17 cellular contexts compared by ENCODE assay signal in the genomic region with DNA sequence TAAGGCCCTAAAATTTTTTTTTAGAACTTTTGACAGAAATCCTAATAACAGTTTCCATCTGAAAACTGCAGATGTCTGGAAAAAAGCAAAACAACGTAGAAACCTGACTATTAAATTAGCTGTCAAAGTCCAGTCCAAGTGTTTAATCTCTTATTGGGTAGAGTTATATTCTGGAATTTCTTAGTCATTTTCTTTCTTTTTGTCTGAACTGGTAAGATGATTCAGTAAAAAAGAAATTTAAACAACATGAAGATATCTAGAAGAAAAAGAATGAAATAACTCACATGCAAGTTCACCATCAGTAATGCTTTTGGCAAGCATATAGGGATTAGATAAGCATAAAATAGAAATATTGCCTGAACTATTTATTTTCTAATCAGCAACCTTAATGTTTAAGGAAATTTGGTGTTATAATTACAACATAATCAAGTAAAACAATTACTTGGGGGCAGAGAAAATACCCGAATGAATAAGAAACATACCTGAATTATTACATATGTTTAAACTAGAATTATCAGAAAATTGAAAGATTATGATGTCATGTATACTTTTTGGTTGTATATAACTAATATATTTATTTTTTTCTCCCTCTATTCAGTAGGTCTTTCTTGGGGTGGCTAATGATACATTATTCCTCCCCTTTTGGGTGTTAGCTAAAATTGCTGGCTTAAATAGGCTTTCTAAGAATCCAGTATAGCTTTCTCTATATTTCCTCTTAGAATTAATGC.
DNase-seq lines count a peak whose midpoint lies in the region; TF ChIP-seq lines count a peak whose summit lies in the region.
"Had no signal": no experiment of that assay in that cellular context is flagged by ENCODE, and none has a peak within 500 bp of the region (broad histone marks: within the 10 kb centered on the region; RNA-seq: fewer than 3 reads in every experiment).

No MANE protein-coding gene starts in this region.

- DNase-seq in GM04503 (ENCODE audit: low read depth) (peak; percentile 12), amniotic epithelial cell (ENCODE audit: low read depth) (peak; percentile 66), fibroblast of pulmonary artery (ENCODE audit: low read depth) (peak; percentile 13), stromal cell of bone marrow (ENCODE audit: low read depth) (peak; percentile 12), hippocampal formation (lab: John Stamatoyannopoulos, UW) (no peak), GM13977 (ENCODE audit: low spot score) (no peak), NCI-H510A (lab: John Stamatoyannopoulos, UW) (no peak)
- DNase-seq: CD4-positive, CD25-positive, alpha-beta regulatory T cell; KG1; MM.1S; NCI-H2029; NCI-H446 treated with DMSO at 0.1 percent for 48 hours; NCI-H526 treated with DMSO at 0.1 percent for 48 hours; PC-9; SJCRH30 had no signal

- TF ChIP-seq CTCF in fibroblast of pulmonary artery (IDR thresholded peaks at IDR 0.05; ENCODE audit: low read length, missing control alignments): no peak
- TF ChIP-seq CTCF in GM13977 (IDR thresholded peaks at IDR 0.05; ENCODE audit: extremely low read depth, insufficient read depth, missing control alignments): no peak

- H3K4me3 ChIP-seq in fibroblast of pulmonary artery (replicated peaks; ENCODE audit: low read depth, low read length): no peak overlapping the region
- H3K4me3 ChIP-seq: BLaER1, GM12878, PC-9, SJCRH30 had no signal

- in situ Hi-C loops in GM13977 (cut with MboI; ENCODE audit: low pct_unique_long_range_greater_than_20kb, low sequenced_read_pairs, unreplicated experiment): no loop called here

Comparison
In these comparisons a context has a peak if more than half of its experiments do, and no peak if none do; other contexts are left out.
1. DNase-seq: peak in GM04503 (single experiment), amniotic epithelial cell (single experiment), fibroblast of pulmonary artery (single experiment) and stromal cell of bone marrow (single experiment); none in hippocampal formation (0 of 2), GM13977 (single experiment) and NCI-H510A (single experiment).